20 cellular contexts compared by ENCODE assay signal in genomic region chr2:120376101-120376500, GRCh38. TPM values are rescaled to one million over a fixed set of nuclear protein-coding genes. Genes with fewer than 3 reads are reported as not detected.
DNase-seq lines count a peak whose midpoint lies in the region; ATAC-seq, FAIRE-seq and TF ChIP-seq lines count a peak whose summit lies in the region.
"Had no signal": no experiment of that assay in that cellular context is flagged by ENCODE, and none has a peak within 500 bp of the region (broad histone marks: within the 10 kb centered on the region; RNA-seq: fewer than 3 reads in every experiment).

No MANE protein-coding gene starts in this region.

- no peak overlapping the region for H3K27ac ChIP-seq in HepG2 (ENCODE audit: extremely low read length, insufficient read depth, low read length)
- no peak overlapping the region for H3K27ac ChIP-seq in right lobe of liver
- H3K27ac ChIP-seq in H1 (ENCODE audit: low read depth, low read length) = no peak overlapping the region
- no peak overlapping the region for H3K27ac ChIP-seq in neuronal stem cell (replicated peaks; ENCODE audit: low read length)

- DNase-seq in HepG2 (ENCODE audit: low spot score) = no peak
- no peak for DNase-seq in right lobe of liver
- no peak for DNase-seq in H1 (ENCODE audit: low read depth in 1 of 2, low spot score in 2 of 2)
- DNase-seq in neuronal stem cell (ENCODE audit: low spot score) = no peak
- DNase-seq in RCC 7860 (ENCODE audit: low spot score) = no peak
- DNase-seq in activated effector memory CD4-positive, alpha-beta T cell treated with anti-CD3 and anti-CD28 coated beads, Interleukin-2, amount 50 U/mL, for 16 hours = no peak
- DNase-seq: C1 segment of cervical spinal cord; CD4-positive, CD25-positive, alpha-beta regulatory T cell; CD8-positive, alpha-beta memory T cell; COR-L47; DMS 273 treated with DMSO at 0.1 percent for 48 hours; DMS53; DND-41 had no signal

- in situ Hi-C loops in HepG2 (cut with HindIII; ENCODE audit: extremely low pct_ligation_motif_present, low pct_unique_long_range_greater_than_20kb) = no loop called here

- H3K9me3 ChIP-seq in HepG2 (ENCODE audit: low read length) (no peaks in the 10 kb centered on the region), right lobe of liver (no peaks in the 10 kb centered on the region), H1 (ENCODE audit: insufficient read depth in 2 of 2, low read depth in 1 of 2, low read length in 1 of 2) (no peaks in the 10 kb centered on the region), neuronal stem cell (replicated peaks in 1 of 2; ENCODE audit: control insufficient read depth in 2 of 2, insufficient read depth in 1 of 2, low read depth in 1 of 2, low read length in 2 of 2) (peaks cover 0 to 6% of the 10 kb centered on the region in 2 donors)
- H3K9me3 ChIP-seq: HAP-1 had no signal

- H2BK12ac ChIP-seq in H1 (ENCODE audit: low read depth, low read length) = peak overlapping the region; percentile 4; the same call in 1 of the 2 replicates
- no peak overlapping the region for H2BK12ac ChIP-seq in neuronal stem cell (ENCODE audit: low read length)

- H3K36me3 ChIP-seq in HepG2 (replicated peaks in 1 of 2; ENCODE audit: control insufficient read depth in 1 of 2, insufficient read depth in 2 of 2, low read length in 2 of 2) (no peaks in the 10 kb centered on the region), right lobe of liver (no peaks in the 10 kb centered on the region), H1 (ENCODE audit: control insufficient read depth in 2 of 4, insufficient read depth in 4 of 4, low read length in 3 of 4) (no peaks in the 10 kb centered on the region), neuronal stem cell (replicated peaks in 1 of 2; ENCODE audit: control insufficient read depth in 2 of 2, insufficient read depth in 2 of 2, low read length in 2 of 2) (no peaks in the 10 kb centered on the region)
- H3K36me3 ChIP-seq: HAP-1 had no signal

- ATAC-seq in HepG2 (peak; percentile 15), right lobe of liver (no peak), HG03460 (IDR thresholded peaks at IDR 0.05; ENCODE audit: unreplicated experiment) (no peak)

- H3K4me1 ChIP-seq in HepG2 (ENCODE audit: insufficient read depth, low read length) (peaks cover 8% of the 10 kb centered on the region), right lobe of liver (no peaks in the 10 kb centered on the region), H1 (replicated peaks in 1 of 4; ENCODE audit: control insufficient read depth in 3 of 4, insufficient read depth in 4 of 4, low read length in 3 of 4) (peaks cover 18 to 31% (median 25%) of the 10 kb centered on the region in 4 experiments), neuronal stem cell (ENCODE audit: control insufficient read depth in 2 of 2, insufficient read depth in 1 of 2, low read depth in 1 of 2, low read length in 2 of 2) (peaks cover 0 to 4% of the 10 kb centered on the region in 2 donors)

- H3K4me3 ChIP-seq in HepG2 (replicated peaks in 1 of 3; ENCODE audit: insufficient read depth in 1 of 3, low read depth in 2 of 3, low read length in 3 of 3) (no peak overlapping the region), right lobe of liver (no peak overlapping the region), H1 (ENCODE audit: extremely low read depth in 1 of 4, insufficient read depth in 2 of 4, low read depth in 3 of 4, low read length in 4 of 4) (no peak overlapping the region), neuronal stem cell (ENCODE audit: low read length in 2 of 2) (no peak overlapping the region)
- H3K4me3 ChIP-seq: HAP-1 had no signal

- H3K18ac ChIP-seq in H1 (ENCODE audit: extremely low read depth, low read length) = no peak overlapping the region; the same call in 1 of the 2 replicates
- peak overlapping the region; percentile 50 for H3K18ac ChIP-seq in neuronal stem cell (ENCODE audit: low read length)

- no peak overlapping the region for H3K9ac ChIP-seq in HepG2 (ENCODE audit: insufficient read depth, low read depth, low read length)
- H3K9ac ChIP-seq in H1 (replicated peaks in 1 of 4; ENCODE audit: extremely low read depth in 1 of 4, low read depth in 3 of 4, low read length in 3 of 4) = no peak overlapping the region
- no peak overlapping the region for H3K9ac ChIP-seq in neuronal stem cell (ENCODE audit: low read depth, low read length, poor library complexity)

- H3K79me1 ChIP-seq in H1 (ENCODE audit: low read depth, low read length) (no peaks in the 10 kb centered on the region), neuronal stem cell (ENCODE audit: low read depth, low read length) (no peaks in the 10 kb centered on the region)

- H4K8ac ChIP-seq in H1 (ENCODE audit: extremely low read depth, insufficient read depth, low read length) (no peak overlapping the region; the same call in 1 of the 2 replicates), neuronal stem cell (ENCODE audit: low read depth, low read length) (no peak overlapping the region)

- H3K4ac ChIP-seq in H1 (replicated peaks; ENCODE audit: insufficient read length, low read depth, low read length) (no peak overlapping the region), neuronal stem cell (ENCODE audit: low read length) (no peak overlapping the region)

- TF ChIP-seq CTCF in HepG2 (CRISPR knock-in tag; IDR thresholded peaks at IDR 0.05) = no peak
- TF ChIP-seq CTCF in right lobe of liver (IDR thresholded peaks at IDR 0.05) = no peak
- no peak for TF ChIP-seq CTCF in H1 (IDR thresholded peaks at IDR 0.05; ENCODE audit: control extremely low read depth in 1 of 3, insufficient read depth in 1 of 3, low read depth in 1 of 3, low read length in 3 of 3)

- TF ChIP-seq POLR2A in HepG2 (IDR thresholded peaks at IDR 0.05; ENCODE audit: insufficient read depth in 1 of 2, low read depth in 2 of 2, low read length in 2 of 2) (no peak), right lobe of liver (IDR thresholded peaks at IDR 0.05) (no peak), H1 (IDR thresholded peaks at IDR 0.05; ENCODE audit: control extremely low read depth in 1 of 2, low read depth in 2 of 2, low read length in 2 of 2) (no peak)

- no peaks in the 10 kb centered on the region for H3K79me2 ChIP-seq in HepG2 (ENCODE audit: insufficient read depth, low read length)
- no peaks in the 10 kb centered on the region for H3K79me2 ChIP-seq in H1 (ENCODE audit: control insufficient read depth in 1 of 2, insufficient read depth in 2 of 2, low read length in 2 of 2)

- H4K20me1 ChIP-seq in HepG2 (ENCODE audit: insufficient read depth, low read length) (no peaks in the 10 kb centered on the region), H1 (replicated peaks in 1 of 2; ENCODE audit: control insufficient read depth in 1 of 2, insufficient read depth in 2 of 2, low read length in 2 of 2) (peaks cover 0 to 3% of the 10 kb centered on the region in 2 experiments)

- no peak overlapping the region for H4K5ac ChIP-seq in H1 (ENCODE audit: insufficient read length, low read depth, low read length)

- H2AFZ ChIP-seq in HepG2 (ENCODE audit: low read length) = no peak overlapping the region
- H2AFZ ChIP-seq in H1 (ENCODE audit: low read length) = no peak overlapping the region
- H2AFZ ChIP-seq in neuronal stem cell (ENCODE audit: low read length) = no peak overlapping the region

- BruUV-seq in HepG2 (replicated peaks; lab: Mats Ljungman, UMichigan) = no TSS peak

- no peak for TF ChIP-seq EP300 in HepG2 (IDR thresholded peaks at IDR 0.05; ENCODE audit: low read depth in 2 of 2, low read length in 2 of 2)
- no peak for TF ChIP-seq EP300 in HepG2 (CRISPR knock-in tag; IDR thresholded peaks at IDR 0.05; ENCODE audit: borderline replicate concordance)
- no peak for TF ChIP-seq EP300 in H1 (IDR thresholded peaks at IDR 0.05; ENCODE audit: borderline replicate concordance in 1 of 2, low read depth in 2 of 2, low read length in 2 of 2)

- peak overlapping the region; percentile 23 for H4K91ac ChIP-seq in H1 (replicated peaks; ENCODE audit: insufficient read length, low read length)
- H4K91ac ChIP-seq in neuronal stem cell (ENCODE audit: low read depth, low read length, poor library complexity) = no peak overlapping the region

- H3K23me2 ChIP-seq in H1 (ENCODE audit: low read depth, low read length) = peaks cover 5% of the 10 kb centered on the region

- H3K4me2 ChIP-seq in HepG2 (ENCODE audit: low read depth, low read length) = no peak overlapping the region
- H3K4me2 ChIP-seq in H1 (ENCODE audit: insufficient read depth in 1 of 2, low read depth in 2 of 2, low read length in 2 of 2) = no peak overlapping the region
- H3K4me2 ChIP-seq in neuronal stem cell (ENCODE audit: insufficient read depth, low read length, poor library complexity, severe bottlenecking) = no peak overlapping the region

- no peak overlapping the region for H3K56ac ChIP-seq in H1 (replicated peaks; ENCODE audit: insufficient read length, low read depth, low read length)

- WGBS in HepG2 (ENCODE audit: low lambda C conversion rate) = 19% methylated on average over 12 of the region's 12 CpGs
- WGBS in right lobe of liver (ENCODE audit: insufficient coverage, low coverage, low lambda C conversion rate, missing lambda C conversion rate) = 80% methylated on average over 1 of the region's 12 CpGs
- 84% methylated on average over 12 of the region's 12 CpGs; no CpG with 5 or more reads in 1 of the 2 experiments for WGBS in H1 (ENCODE audit: extremely low coverage in 1 of 2, insufficient coverage in 1 of 2, insufficient read length in 1 of 2, insufficient replicate concordance in 2 of 2, low coverage in 1 of 2, low lambda C conversion rate in 2 of 2, missing lambda C conversion rate in 1 of 2), 2 experiments
- no CpG with 5 or more reads among the region's 12 CpGs for WGBS in neuronal stem cell (ENCODE audit: extremely low coverage in 2 of 2, insufficient read length in 2 of 2, insufficient replicate concordance in 1 of 2), 2 donors

- TF ChIP-seq RAD21 in HepG2 (CRISPR knock-in tag; IDR thresholded peaks at IDR 0.05) (no peak), H1 (IDR thresholded peaks at IDR 0.05 in 1 of 2, conservative IDR thresholded peaks at IDR 0.05 in 1 of 2; ENCODE audit: low read depth in 2 of 2, low read length in 2 of 2) (no peak)

- peaks cover 10 to 74% of the 10 kb centered on the region in 2 experiments; a peak in 4 of 5 replicates for H3K27me3 ChIP-seq in HepG2 (ENCODE audit: control insufficient read depth in 1 of 2, insufficient read depth in 2 of 2, low read length in 2 of 2)
- H3K27me3 ChIP-seq in right lobe of liver = no peaks in the 10 kb centered on the region
- peaks cover 0 to 38% (median 19%) of the 10 kb centered on the region in 4 experiments; a peak in 5 of 7 replicates for H3K27me3 ChIP-seq in H1 (replicated peaks in 1 of 4; ENCODE audit: control insufficient read depth in 3 of 4, extremely low read depth in 1 of 4, insufficient read depth in 3 of 4, low read length in 3 of 4)
- H3K27me3 ChIP-seq in neuronal stem cell (ENCODE audit: control insufficient read depth in 3 of 3, insufficient read depth in 3 of 3, low read depth in 1 of 3, low read length in 3 of 3) = peaks cover 0 to 42% (median 7%) of the 10 kb centered on the region in 3 experiments

- H2AK5ac ChIP-seq in H1 (ENCODE audit: low read depth, low read length) = no peak overlapping the region
- peak overlapping the region; percentile 13 for H2AK5ac ChIP-seq in neuronal stem cell (ENCODE audit: low read depth, low read length)

- H2BK5ac ChIP-seq in H1 (ENCODE audit: low read depth, low read length) (no peak overlapping the region), neuronal stem cell (ENCODE audit: low read length) (peak overlapping the region; percentile 68)

- H2BK20ac ChIP-seq in H1 (ENCODE audit: low read length) = no peak overlapping the region

- H2BK15ac ChIP-seq in H1 (ENCODE audit: low read length) (no peak overlapping the region), neuronal stem cell (ENCODE audit: low read length) (no peak overlapping the region)

- CTCF ChIA-PET in HepG2 (lab: Yijun Ruan, JAX; ENCODE audit: low intra/inter-chr PET ratio, low total read pairs) = no interaction called here
- CTCF ChIA-PET in H1 (lab: Charles Lee; ENCODE audit: partially characterized antibody) = interaction anchor here (0.7 to 1.1 kb wide), 4 partner anchors 55 to 293 kb away, joined by 3 to 4 read pairs (median 3); no protein-coding TSS in a partner anchor

- intact Hi-C loops in HepG2 (cut with micrococcal nuclease; ENCODE audit: unreplicated experiment) (no loop called here), right lobe of liver (cut with DNase I) (no loop called here)

- POLR2A ChIA-PET in HepG2 (lab: Yijun Ruan, JAX) = no interaction called here
- POLR2A ChIA-PET in H1 (lab: Charles Lee; ENCODE audit: partially characterized antibody) = interaction anchor here (0.5 kb wide), 1 partner anchor 619 kb away, joined by 3 read pairs; no protein-coding TSS in a partner anchor

- no peak overlapping the region for H3K23ac ChIP-seq in H1 (ENCODE audit: insufficient read length)
- H3K23ac ChIP-seq in neuronal stem cell (ENCODE audit: low read depth, low read length, poor library complexity) = no peak overlapping the region

- H2BK120ac ChIP-seq in H1 (replicated peaks; ENCODE audit: low read depth, low read length) (no peak overlapping the region), neuronal stem cell (ENCODE audit: low read depth, low read length) (no peak overlapping the region)

- FAIRE-seq in HepG2 (lab: Jason Lieb, UNC) (no peak), H1 (lab: Jason Lieb, UNC) (no peak), RCC 7860 (lab: Jason Lieb, UNC) (no peak)
- FAIRE-seq: G401.6, GM12891, GM19239 had no signal

- H3K14ac ChIP-seq in H1 (ENCODE audit: insufficient read length) = no peak overlapping the region
- H3K14ac ChIP-seq in neuronal stem cell (ENCODE audit: low read length) = no peak overlapping the region

RNA-seq across cellular contexts. Expression of gene INHBB, which starts 30.2 kb away (rescaled TPM):
- total RNA-seq in HepG2 (2016; rRNA removed; fragmentation: Illumina TruSeq; extraction: Trizol) (0.17 and 0.20 TPM in 2 replicates), right lobe of liver (10 to 100 TPM in 3 of 6 experiments, 1 to 10 TPM in 2, under 1 TPM in 1; 0.37 to 15.9 (median 9.6) TPM)
- total RNA-seq in HepG2 (2016; cell fraction: cytosol; rRNA removed; fragmentation: Illumina TruSeq; extraction: Trizol; ENCODE audit: low read depth) = not detected in 2 replicates
- 0.09 and 0.19 TPM in 2 replicates for total RNA-seq in HepG2 (2016; cell fraction: insoluble cytoplasmic fraction; rRNA removed; fragmentation: Illumina TruSeq; extraction: Trizol)
- total RNA-seq in HepG2 (2016; cell fraction: membrane; rRNA removed; fragmentation: Illumina TruSeq; extraction: Trizol) = 0.09 and 0.10 TPM in 2 replicates
- total RNA-seq in HepG2 (2016; cell fraction: nucleus; rRNA removed; fragmentation: Illumina TruSeq; extraction: Trizol) = 0.40 and 0.47 TPM in 2 replicates
- polyA plus RNA-seq in HepG2 (2011; rRNA removed) (1.7 and 2.4 TPM in 2 replicates), H1 (2011; rRNA removed) (0.24 and 0.32 TPM in 2 replicates)
- 2.2 and 2.3 TPM in 2 replicates for polyA plus RNA-seq in HepG2 (2011; cell fraction: cytosol; rRNA removed)
- polyA plus RNA-seq in HepG2 (2011; cell fraction: nucleus; rRNA removed) = 2.0 and 2.4 TPM in 2 replicates
- polyA plus RNA-seq in HepG2 (2012) = 0.34 and 0.88 TPM in 2 replicates
- 0.05 TPM in 1 of 2 replicates, not detected in the other for polyA plus RNA-seq in HepG2 (2016; cell fraction: cytosol; fragmentation: Illumina TruSeq; extraction: Trizol; ENCODE audit: low read depth)
- polyA plus RNA-seq in HepG2 (2016; cell fraction: insoluble cytoplasmic fraction; fragmentation: Illumina TruSeq; extraction: Trizol; ENCODE audit: low read depth) = 0.10 and 0.17 TPM in 2 replicates
- polyA plus RNA-seq in HepG2 (2016; cell fraction: membrane; fragmentation: Illumina TruSeq; extraction: Trizol; ENCODE audit: low read depth) = 0.06 TPM in 2 replicates
- polyA plus RNA-seq in HepG2 (2016; cell fraction: nucleus; fragmentation: Illumina TruSeq; extraction: Trizol; ENCODE audit: insufficient read depth, low read depth) = 0.37 and 0.68 TPM in 2 replicates
- polyA minus RNA-seq in HepG2 (2011; rRNA and poly(A)+ RNA removed; ENCODE audit: low replicate concordance) = 4.0 TPM in 1 of 2 replicates, not detected in the other
- 2.7 TPM in 2 replicates for polyA minus RNA-seq in HepG2 (2011; cell fraction: cytosol; rRNA and poly(A)+ RNA removed)
- polyA minus RNA-seq in HepG2 (2011; cell fraction: nucleus; rRNA and poly(A)+ RNA removed) = 0.90 and 1.1 TPM in 2 replicates
- total RNA-seq in H1 (2021; fragmentation: NEBNext Ultra II Directional; extraction: Animal tissue kit (Norgen Biotek cat#: 25700)) = 0.23 and 0.30 TPM in 2 replicates
- polyA plus RNA-seq in H1 (2011; cell fraction: cytosol; rRNA removed) = 0.25 TPM
- 0.44 TPM for polyA plus RNA-seq in H1 (2011; cell fraction: nucleus; rRNA removed)
- polyA plus RNA-seq in H1 (2012, experiment 1 of 2) = 0.27 to 0.51 TPM (median 0.42 TPM) in 4 replicates
- polyA plus RNA-seq in H1 (2012, experiment 2 of 2) = 0.31 TPM
- polyA plus RNA-seq in H1 (2013, experiment 1 of 2) = 0.10 TPM
- 0.15 TPM for polyA plus RNA-seq in H1 (2013, experiment 2 of 2)
- polyA minus RNA-seq in H1 (2011; rRNA and poly(A)+ RNA removed) = 0.19 and 0.46 TPM in 2 replicates
- polyA minus RNA-seq in H1 (2011; cell fraction: cytosol; rRNA and poly(A)+ RNA removed) = 0.44 TPM
- polyA minus RNA-seq in H1 (2011; cell fraction: nucleus; rRNA and poly(A)+ RNA removed) = 0.50 TPM
- not detected for polyA plus RNA-seq in neuronal stem cell (2013, experiment 1 of 2)
- polyA plus RNA-seq in neuronal stem cell (2013, experiment 2 of 2) = 0.01 TPM
- total RNA-seq: B cell; CD4-positive, CD25-positive, alpha-beta regulatory T cell; CD8-positive, alpha-beta memory T cell had no signal
- polyA plus RNA-seq: CD4-positive, CD25-positive, alpha-beta regulatory T cell; CD8-positive, alpha-beta memory T cell; IgD-negative memory B cell had no signal
